ENCODE assay signal across 1 cellular context in the genomic region with DNA sequence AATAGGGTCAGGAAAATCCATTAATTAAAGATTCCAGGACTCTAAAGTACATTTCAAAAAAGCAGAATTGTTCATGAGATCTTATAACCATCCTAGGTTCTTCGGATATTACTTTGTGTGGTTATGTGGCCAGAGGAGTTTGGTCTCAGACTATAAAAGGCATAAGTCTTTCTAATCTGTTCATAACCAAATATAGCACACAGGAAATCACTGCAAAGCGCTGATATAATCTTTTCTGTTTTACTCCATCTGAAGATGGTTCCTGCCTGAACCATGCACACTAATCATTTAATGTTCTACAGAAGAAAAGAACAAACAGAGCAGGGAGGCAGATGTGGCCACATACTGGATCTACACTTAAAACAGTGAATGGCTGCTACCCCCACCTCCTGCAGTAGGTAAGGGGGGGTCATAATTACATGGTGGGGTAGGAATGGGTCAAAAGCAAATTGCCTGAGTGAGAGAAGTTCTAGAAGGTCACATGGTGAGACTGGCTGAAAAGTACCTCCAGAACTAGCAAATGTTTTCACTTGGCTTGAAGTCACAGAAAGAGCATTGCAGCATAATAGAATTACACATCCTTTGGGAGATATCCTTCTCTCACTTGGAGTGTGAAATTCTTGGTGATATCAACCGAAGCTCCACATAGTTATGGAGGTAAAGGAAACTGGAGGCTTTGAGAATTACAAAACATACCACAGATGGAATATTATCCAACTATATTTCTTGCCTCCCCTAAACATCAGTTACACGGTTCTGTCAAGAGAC.
TF ChIP-seq lines count a peak whose summit lies in the region.

No MANE protein-coding gene starts in this region.

TF ChIP-seq in GM12878, 131 proteins besides CTCF, POLR2A, EP300 and RAD21 (continued from another document and continues in another):
- TF ChIP-seq, protein P1, sequence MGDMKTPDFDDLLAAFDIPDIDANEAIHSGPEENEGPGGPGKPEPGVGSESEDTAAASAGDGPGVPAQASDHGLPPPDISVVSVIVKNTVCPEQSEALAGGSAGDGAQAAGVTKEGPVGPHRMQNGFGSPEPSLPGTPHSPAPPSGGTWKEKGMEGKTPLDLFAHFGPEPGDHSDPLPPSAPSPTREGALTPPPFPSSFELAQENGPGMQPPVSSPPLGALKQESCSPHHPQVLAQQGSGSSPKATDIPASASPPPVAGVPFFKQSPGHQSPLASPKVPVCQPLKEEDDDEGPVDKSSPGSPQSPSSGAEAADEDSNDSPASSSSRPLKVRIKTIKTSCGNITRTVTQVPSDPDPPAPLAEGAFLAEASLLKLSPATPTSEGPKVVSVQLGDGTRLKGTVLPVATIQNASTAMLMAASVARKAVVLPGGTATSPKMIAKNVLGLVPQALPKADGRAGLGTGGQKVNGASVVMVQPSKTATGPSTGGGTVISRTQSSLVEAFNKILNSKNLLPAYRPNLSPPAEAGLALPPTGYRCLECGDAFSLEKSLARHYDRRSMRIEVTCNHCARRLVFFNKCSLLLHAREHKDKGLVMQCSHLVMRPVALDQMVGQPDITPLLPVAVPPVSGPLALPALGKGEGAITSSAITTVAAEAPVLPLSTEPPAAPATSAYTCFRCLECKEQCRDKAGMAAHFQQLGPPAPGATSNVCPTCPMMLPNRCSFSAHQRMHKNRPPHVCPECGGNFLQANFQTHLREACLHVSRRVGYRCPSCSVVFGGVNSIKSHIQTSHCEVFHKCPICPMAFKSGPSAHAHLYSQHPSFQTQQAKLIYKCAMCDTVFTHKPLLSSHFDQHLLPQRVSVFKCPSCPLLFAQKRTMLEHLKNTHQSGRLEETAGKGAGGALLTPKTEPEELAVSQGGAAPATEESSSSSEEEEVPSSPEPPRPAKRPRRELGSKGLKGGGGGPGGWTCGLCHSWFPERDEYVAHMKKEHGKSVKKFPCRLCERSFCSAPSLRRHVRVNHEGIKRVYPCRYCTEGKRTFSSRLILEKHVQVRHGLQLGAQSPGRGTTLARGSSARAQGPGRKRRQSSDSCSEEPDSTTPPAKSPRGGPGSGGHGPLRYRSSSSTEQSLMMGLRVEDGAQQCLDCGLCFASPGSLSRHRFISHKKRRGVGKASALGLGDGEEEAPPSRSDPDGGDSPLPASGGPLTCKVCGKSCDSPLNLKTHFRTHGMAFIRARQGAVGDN (IDR thresholded peaks at IDR 0.05) = no peak
- TF ChIP-seq, protein P2, sequence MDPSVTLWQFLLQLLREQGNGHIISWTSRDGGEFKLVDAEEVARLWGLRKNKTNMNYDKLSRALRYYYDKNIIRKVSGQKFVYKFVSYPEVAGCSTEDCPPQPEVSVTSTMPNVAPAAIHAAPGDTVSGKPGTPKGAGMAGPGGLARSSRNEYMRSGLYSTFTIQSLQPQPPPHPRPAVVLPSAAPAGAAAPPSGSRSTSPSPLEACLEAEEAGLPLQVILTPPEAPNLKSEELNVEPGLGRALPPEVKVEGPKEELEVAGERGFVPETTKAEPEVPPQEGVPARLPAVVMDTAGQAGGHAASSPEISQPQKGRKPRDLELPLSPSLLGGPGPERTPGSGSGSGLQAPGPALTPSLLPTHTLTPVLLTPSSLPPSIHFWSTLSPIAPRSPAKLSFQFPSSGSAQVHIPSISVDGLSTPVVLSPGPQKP (IDR thresholded peaks at IDR 0.05; ENCODE audit: low read depth, low read length) = no peak
- TF ChIP-seq, protein P3, sequence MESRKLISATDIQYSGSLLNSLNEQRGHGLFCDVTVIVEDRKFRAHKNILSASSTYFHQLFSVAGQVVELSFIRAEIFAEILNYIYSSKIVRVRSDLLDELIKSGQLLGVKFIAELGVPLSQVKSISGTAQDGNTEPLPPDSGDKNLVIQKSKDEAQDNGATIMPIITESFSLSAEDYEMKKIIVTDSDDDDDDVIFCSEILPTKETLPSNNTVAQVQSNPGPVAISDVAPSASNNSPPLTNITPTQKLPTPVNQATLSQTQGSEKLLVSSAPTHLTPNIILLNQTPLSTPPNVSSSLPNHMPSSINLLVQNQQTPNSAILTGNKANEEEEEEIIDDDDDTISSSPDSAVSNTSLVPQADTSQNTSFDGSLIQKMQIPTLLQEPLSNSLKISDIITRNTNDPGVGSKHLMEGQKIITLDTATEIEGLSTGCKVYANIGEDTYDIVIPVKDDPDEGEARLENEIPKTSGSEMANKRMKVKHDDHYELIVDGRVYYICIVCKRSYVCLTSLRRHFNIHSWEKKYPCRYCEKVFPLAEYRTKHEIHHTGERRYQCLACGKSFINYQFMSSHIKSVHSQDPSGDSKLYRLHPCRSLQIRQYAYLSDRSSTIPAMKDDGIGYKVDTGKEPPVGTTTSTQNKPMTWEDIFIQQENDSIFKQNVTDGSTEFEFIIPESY (IDR thresholded peaks at IDR 0.05) = no peak
- TF ChIP-seq, protein P4, sequence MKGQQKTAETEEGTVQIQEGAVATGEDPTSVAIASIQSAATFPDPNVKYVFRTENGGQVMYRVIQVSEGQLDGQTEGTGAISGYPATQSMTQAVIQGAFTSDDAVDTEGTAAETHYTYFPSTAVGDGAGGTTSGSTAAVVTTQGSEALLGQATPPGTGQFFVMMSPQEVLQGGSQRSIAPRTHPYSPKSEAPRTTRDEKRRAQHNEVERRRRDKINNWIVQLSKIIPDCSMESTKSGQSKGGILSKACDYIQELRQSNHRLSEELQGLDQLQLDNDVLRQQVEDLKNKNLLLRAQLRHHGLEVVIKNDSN (IDR thresholded peaks at IDR 0.05; ENCODE audit: borderline replicate concordance, extremely low read length, insufficient read depth, low read depth, low read length) = no peak
- TF ChIP-seq TCF3 (IDR thresholded peaks at IDR 0.05; ENCODE audit: borderline replicate concordance, insufficient read depth, low read depth, low read length) (no peak), EED (IDR thresholded peaks at IDR 0.05; ENCODE audit: low read depth) (no peak), SREBF1 (IDR thresholded peaks at IDR 0.05; ENCODE audit: low read length) (no peak), KDM1A (IDR thresholded peaks at IDR 0.05; ENCODE audit: borderline replicate concordance) (no peak), BCL11A (IDR thresholded peaks at IDR 0.05; ENCODE audit: low read depth, low read length) (no peak), DPF2 (IDR thresholded peaks at IDR 0.05) (0 out of 2 replicates have a peak, but pooled peaks have one; percentile 6), SUZ12 (IDR thresholded peaks at IDR 0.05; ENCODE audit: unreplicated experiment) (no peak), ZZZ3 (IDR thresholded peaks at IDR 0.05; ENCODE audit: control insufficient read depth, insufficient read length, low read depth) (no peak), NR2C2 (IDR thresholded peaks at IDR 0.05; ENCODE audit: borderline replicate concordance, control insufficient read depth, insufficient read length, low read depth) (no peak), NFIC (IDR thresholded peaks at IDR 0.05; ENCODE audit: low read depth, low read length) (peak; percentile 95), CEBPB (IDR thresholded peaks at IDR 0.05; ENCODE audit: borderline replicate concordance in 1 of 2, low read depth in 2 of 2, low read length in 2 of 2) (peak in 1 of 2 experiments; percentile 57; a peak in 1 of 4 replicates), ZNF24 (IDR thresholded peaks at IDR 0.05) (no peak), CHD2 (IDR thresholded peaks at IDR 0.05; ENCODE audit: borderline replicate concordance, low read depth, low read length) (no peak), BRCA1 (IDR thresholded peaks at IDR 0.05; ENCODE audit: low read depth, low read length) (no peak), CREM (IDR thresholded peaks at IDR 0.05; ENCODE audit: low read depth) (peak; percentile 72), SIX5 (IDR thresholded peaks at IDR 0.05; ENCODE audit: low read depth, low read length, severe bottlenecking) (no peak), EGR1 (IDR thresholded peaks at IDR 0.05; ENCODE audit: borderline replicate concordance in 1 of 2, low read depth in 2 of 2, low read length in 2 of 2) (no peak), CBX5 (IDR thresholded peaks at IDR 0.05; ENCODE audit: low read depth) (peak; percentile 58; the same call in 1 of the 2 replicates), ATF7 (IDR thresholded peaks at IDR 0.05; ENCODE audit: low read depth) (0 out of 2 replicates have a peak, but pooled peaks have one; percentile 2), ZBED1 (IDR thresholded peaks at IDR 0.05; ENCODE audit: borderline replicate concordance) (no peak), IKZF2 (IDR thresholded peaks at IDR 0.05) (no peak), MXI1 (IDR thresholded peaks at IDR 0.05; ENCODE audit: low read depth, low read length) (no peak), STAT3 (IDR thresholded peaks at IDR 0.05; ENCODE audit: low read depth, low read length) (no peak), IRF4 (IDR thresholded peaks at IDR 0.05; ENCODE audit: low read depth, low read length) (0 out of 2 replicates have a peak, but pooled peaks have one; percentile 32), CHD1 (IDR thresholded peaks at IDR 0.05; ENCODE audit: low read depth, low read length) (no peak)
- TF ChIP-seq, protein P5, sequence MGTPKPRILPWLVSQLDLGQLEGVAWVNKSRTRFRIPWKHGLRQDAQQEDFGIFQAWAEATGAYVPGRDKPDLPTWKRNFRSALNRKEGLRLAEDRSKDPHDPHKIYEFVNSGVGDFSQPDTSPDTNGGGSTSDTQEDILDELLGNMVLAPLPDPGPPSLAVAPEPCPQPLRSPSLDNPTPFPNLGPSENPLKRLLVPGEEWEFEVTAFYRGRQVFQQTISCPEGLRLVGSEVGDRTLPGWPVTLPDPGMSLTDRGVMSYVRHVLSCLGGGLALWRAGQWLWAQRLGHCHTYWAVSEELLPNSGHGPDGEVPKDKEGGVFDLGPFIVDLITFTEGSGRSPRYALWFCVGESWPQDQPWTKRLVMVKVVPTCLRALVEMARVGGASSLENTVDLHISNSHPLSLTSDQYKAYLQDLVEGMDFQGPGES (IDR thresholded peaks at IDR 0.05) = no peak
- TF ChIP-seq, protein P6, sequence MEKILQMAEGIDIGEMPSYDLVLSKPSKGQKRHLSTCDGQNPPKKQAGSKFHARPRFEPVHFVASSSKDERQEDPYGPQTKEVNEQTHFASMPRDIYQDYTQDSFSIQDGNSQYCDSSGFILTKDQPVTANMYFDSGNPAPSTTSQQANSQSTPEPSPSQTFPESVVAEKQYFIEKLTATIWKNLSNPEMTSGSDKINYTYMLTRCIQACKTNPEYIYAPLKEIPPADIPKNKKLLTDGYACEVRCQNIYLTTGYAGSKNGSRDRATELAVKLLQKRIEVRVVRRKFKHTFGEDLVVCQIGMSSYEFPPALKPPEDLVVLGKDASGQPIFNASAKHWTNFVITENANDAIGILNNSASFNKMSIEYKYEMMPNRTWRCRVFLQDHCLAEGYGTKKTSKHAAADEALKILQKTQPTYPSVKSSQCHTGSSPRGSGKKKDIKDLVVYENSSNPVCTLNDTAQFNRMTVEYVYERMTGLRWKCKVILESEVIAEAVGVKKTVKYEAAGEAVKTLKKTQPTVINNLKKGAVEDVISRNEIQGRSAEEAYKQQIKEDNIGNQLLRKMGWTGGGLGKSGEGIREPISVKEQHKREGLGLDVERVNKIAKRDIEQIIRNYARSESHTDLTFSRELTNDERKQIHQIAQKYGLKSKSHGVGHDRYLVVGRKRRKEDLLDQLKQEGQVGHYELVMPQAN (conservative IDR thresholded peaks at IDR 0.05) = no peak
- TF ChIP-seq, protein P7, sequence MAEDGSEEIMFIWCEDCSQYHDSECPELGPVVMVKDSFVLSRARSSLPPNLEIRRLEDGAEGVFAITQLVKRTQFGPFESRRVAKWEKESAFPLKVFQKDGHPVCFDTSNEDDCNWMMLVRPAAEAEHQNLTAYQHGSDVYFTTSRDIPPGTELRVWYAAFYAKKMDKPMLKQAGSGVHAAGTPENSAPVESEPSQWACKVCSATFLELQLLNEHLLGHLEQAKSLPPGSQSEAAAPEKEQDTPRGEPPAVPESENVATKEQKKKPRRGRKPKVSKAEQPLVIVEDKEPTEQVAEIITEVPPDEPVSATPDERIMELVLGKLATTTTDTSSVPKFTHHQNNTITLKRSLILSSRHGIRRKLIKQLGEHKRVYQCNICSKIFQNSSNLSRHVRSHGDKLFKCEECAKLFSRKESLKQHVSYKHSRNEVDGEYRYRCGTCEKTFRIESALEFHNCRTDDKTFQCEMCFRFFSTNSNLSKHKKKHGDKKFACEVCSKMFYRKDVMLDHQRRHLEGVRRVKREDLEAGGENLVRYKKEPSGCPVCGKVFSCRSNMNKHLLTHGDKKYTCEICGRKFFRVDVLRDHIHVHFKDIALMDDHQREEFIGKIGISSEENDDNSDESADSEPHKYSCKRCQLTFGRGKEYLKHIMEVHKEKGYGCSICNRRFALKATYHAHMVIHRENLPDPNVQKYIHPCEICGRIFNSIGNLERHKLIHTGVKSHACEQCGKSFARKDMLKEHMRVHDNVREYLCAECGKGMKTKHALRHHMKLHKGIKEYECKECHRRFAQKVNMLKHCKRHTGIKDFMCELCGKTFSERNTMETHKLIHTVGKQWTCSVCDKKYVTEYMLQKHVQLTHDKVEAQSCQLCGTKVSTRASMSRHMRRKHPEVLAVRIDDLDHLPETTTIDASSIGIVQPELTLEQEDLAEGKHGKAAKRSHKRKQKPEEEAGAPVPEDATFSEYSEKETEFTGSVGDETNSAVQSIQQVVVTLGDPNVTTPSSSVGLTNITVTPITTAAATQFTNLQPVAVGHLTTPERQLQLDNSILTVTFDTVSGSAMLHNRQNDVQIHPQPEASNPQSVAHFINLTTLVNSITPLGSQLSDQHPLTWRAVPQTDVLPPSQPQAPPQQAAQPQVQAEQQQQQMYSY (CRISPR knock-in tag; IDR thresholded peaks at IDR 0.05) = no peak
- TF ChIP-seq, protein P8, sequence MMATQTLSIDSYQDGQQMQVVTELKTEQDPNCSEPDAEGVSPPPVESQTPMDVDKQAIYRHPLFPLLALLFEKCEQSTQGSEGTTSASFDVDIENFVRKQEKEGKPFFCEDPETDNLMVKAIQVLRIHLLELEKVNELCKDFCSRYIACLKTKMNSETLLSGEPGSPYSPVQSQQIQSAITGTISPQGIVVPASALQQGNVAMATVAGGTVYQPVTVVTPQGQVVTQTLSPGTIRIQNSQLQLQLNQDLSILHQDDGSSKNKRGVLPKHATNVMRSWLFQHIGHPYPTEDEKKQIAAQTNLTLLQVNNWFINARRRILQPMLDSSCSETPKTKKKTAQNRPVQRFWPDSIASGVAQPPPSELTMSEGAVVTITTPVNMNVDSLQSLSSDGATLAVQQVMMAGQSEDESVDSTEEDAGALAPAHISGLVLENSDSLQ (IDR thresholded peaks at IDR 0.05) = no peak
- TF ChIP-seq, protein P9, sequence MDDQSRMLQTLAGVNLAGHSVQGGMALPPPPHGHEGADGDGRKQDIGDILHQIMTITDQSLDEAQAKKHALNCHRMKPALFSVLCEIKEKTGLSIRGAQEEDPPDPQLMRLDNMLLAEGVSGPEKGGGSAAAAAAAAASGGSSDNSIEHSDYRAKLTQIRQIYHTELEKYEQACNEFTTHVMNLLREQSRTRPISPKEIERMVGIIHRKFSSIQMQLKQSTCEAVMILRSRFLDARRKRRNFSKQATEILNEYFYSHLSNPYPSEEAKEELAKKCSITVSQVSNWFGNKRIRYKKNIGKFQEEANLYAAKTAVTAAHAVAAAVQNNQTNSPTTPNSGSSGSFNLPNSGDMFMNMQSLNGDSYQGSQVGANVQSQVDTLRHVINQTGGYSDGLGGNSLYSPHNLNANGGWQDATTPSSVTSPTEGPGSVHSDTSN (IDR thresholded peaks at IDR 0.05; ENCODE audit: insufficient replicate concordance, low read depth, low read length) = no peak
- TF ChIP-seq, protein P10, sequence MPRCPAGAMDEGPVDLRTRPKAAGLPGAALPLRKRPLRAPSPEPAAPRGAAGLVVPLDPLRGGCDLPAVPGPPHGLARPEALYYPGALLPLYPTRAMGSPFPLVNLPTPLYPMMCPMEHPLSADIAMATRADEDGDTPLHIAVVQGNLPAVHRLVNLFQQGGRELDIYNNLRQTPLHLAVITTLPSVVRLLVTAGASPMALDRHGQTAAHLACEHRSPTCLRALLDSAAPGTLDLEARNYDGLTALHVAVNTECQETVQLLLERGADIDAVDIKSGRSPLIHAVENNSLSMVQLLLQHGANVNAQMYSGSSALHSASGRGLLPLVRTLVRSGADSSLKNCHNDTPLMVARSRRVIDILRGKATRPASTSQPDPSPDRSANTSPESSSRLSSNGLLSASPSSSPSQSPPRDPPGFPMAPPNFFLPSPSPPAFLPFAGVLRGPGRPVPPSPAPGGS (IDR thresholded peaks at IDR 0.05; ENCODE audit: borderline replicate concordance, insufficient read depth, low read depth, low read length, poor library complexity, severe bottlenecking) = no peak
